9 cellular contexts compared by ENCODE assay signal in the genomic region with DNA sequence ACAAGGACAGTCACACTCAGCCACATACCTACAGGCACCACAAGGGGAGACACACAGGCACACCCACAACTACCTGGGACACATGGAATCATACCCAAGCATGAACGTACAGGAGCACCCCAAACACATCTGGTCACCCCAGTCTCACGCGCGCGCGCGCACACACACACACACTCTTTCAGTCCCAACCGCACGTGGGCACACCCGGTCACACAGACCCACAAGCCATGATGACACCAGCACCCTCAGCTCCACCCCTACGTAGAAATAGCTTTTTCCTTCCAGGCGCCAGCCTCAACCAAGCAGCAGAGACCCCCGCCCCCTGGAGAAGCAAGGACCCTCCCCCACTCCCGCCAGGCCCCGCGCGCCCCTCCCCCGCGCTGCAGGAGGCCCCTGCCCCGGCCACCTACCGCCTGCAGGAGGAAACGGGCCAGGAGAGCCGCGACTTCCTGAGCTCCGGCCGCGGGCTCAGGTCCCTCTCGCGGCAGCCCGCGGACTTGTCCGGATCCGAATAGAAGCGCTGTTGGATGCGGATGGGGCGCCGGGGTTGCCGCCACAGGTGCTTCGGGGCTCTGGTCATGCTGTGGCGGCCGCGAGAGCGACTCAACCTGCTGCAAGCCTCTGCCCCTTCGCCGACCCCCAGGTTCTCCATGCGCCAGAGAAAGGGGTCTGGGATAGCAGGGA. TPM values are rescaled to one million over a fixed set of nuclear protein-coding genes. Genes with fewer than 3 reads are reported as not detected.
DNase-seq lines count a peak whose midpoint lies in the region; ATAC-seq and TF ChIP-seq lines count a peak whose summit lies in the region.
"Had no signal": no experiment of that assay in that cellular context is flagged by ENCODE, and none has a peak within 500 bp of the region (broad histone marks: within the 10 kb centered on the region; RNA-seq: fewer than 3 reads in every experiment).

No MANE protein-coding gene starts in this region.

- CTCF ChIA-PET in WTC11 (lab: Charles Lee), result interaction anchor here (0.6 to 4.6 kb wide), 34 partner anchors 9 to 229 kb away, joined by 3 to 100 read pairs (median 7); partner anchors contain the start of genes ARRDC2, GDF15, JUND and MPV17L2

- TF ChIP-seq POLR2A in thyroid gland (IDR thresholded peaks at IDR 0.05) (no peak), erythroblast (IDR thresholded peaks at IDR 0.05; ENCODE audit: low read length) (no peak), vagina (IDR thresholded peaks at IDR 0.05) (no peak)

- H3K4me1 ChIP-seq in HUES6 (ENCODE audit: control insufficient read depth, insufficient read depth, low read length) (peaks cover 19% of the 10 kb centered on the region), thyroid gland (no peaks in the 10 kb centered on the region), vagina (no peaks in the 10 kb centered on the region)

- no peaks in the 10 kb centered on the region for H3K9me3 Mint-ChIP-seq in WTC11
- H3K9me3 Mint-ChIP-seq in activated T-cell treated with anti-CD3 and anti-CD28 coated beads, Interleukin-2, amount 50 U/mL, for 4 hours, result no peaks in the 10 kb centered on the region

- intact Hi-C loops in thyroid gland (cut with DNase I) (no loop called here), vagina (cut with DNase I) (no loop called here)

- TF ChIP-seq CTCF in WTC11 (IDR thresholded peaks at IDR 0.05) (no peak), thyroid gland (IDR thresholded peaks at IDR 0.05) (no peak), vagina (IDR thresholded peaks at IDR 0.05) (no peak)

- H3K9ac ChIP-seq in HUES6 (ENCODE audit: low read length), result peak overlapping the region; percentile 13
- H3K9ac ChIP-seq: KMS-11 had no signal

- H3K4me1 Mint-ChIP-seq in WTC11, result peaks cover 31% of the 10 kb centered on the region
- no peaks in the 10 kb centered on the region for H3K4me1 Mint-ChIP-seq in activated T-cell treated with anti-CD3 and anti-CD28 coated beads, Interleukin-2, amount 50 U/mL, for 4 hours (ENCODE audit: low read depth)

- peak overlapping the region; percentile 62 for H3K4me3 ChIP-seq in HUES6 (ENCODE audit: low read depth, low read length)
- H3K4me3 ChIP-seq in thyroid gland (replicated peaks in 1 of 3), result no peak overlapping the region
- no peak overlapping the region for H3K4me3 ChIP-seq in vagina

- peaks cover 13% of the 10 kb centered on the region for H3K27me3 Mint-ChIP-seq in WTC11 (ENCODE audit: low read depth)
- peaks cover 69% of the 10 kb centered on the region for H3K27me3 Mint-ChIP-seq in activated T-cell treated with anti-CD3 and anti-CD28 coated beads, Interleukin-2, amount 50 U/mL, for 4 hours (ENCODE audit: low read depth)

- peak overlapping the region; percentile 78 for H3K4me3 Mint-ChIP-seq in WTC11
- H3K4me3 Mint-ChIP-seq in activated T-cell treated with anti-CD3 and anti-CD28 coated beads, Interleukin-2, amount 50 U/mL, for 4 hours, result no peak overlapping the region

- no peak overlapping the region for H3K27ac ChIP-seq in HUES6 (ENCODE audit: low read depth, low read length)
- no peak overlapping the region for H3K27ac ChIP-seq in thyroid gland
- no peak overlapping the region for H3K27ac ChIP-seq in vagina
- H3K27ac ChIP-seq: KMS-11 had no signal

- H3K36me3 Mint-ChIP-seq in WTC11, result no peaks in the 10 kb centered on the region
- no peaks in the 10 kb centered on the region for H3K36me3 Mint-ChIP-seq in activated T-cell treated with anti-CD3 and anti-CD28 coated beads, Interleukin-2, amount 50 U/mL, for 4 hours (ENCODE audit: insufficient read depth)

- DNase-seq in DMS153 treated with DMSO at 0.1 percent for 48 hours (lab: John Stamatoyannopoulos, UW; ENCODE audit: unreplicated experiment) (peak; percentile 20), WTC11 (ENCODE audit: low spot score) (peak; percentile 81), left kidney (ENCODE audit: low read depth, low spot score) (peak; percentile 88), thyroid gland (no peak), erythroblast (lab: John Stamatoyannopoulos, UW) (no peak), vagina (ENCODE audit: extremely low spot score in 2 of 2) (no peak)
- no peak for DNase-seq in activated T-cell treated with anti-CD3 and anti-CD28 coated beads, Interleukin-2, amount 50 U/mL, for 4 hours

- H3K36me3 ChIP-seq in HUES6 (ENCODE audit: control insufficient read depth, insufficient read depth, low read length) (no peaks in the 10 kb centered on the region), thyroid gland (no peaks in the 10 kb centered on the region), vagina (no peaks in the 10 kb centered on the region)

- H3K9me3 ChIP-seq in HUES6 (ENCODE audit: control insufficient read depth, insufficient read depth, low read depth, low read length) (no peaks in the 10 kb centered on the region), thyroid gland (no peaks in the 10 kb centered on the region), vagina (peaks cover 6% of the 10 kb centered on the region)

- H3K27ac Mint-ChIP-seq in WTC11, result peak overlapping the region; percentile 95

- H3K27me3 ChIP-seq in HUES6 (ENCODE audit: control insufficient read depth, insufficient read depth, low read length), result peaks cover 5% of the 10 kb centered on the region; the same call in 1 of the 2 replicates
- peaks cover 10% of the 10 kb centered on the region for H3K27me3 ChIP-seq in thyroid gland
- peaks cover 5% of the 10 kb centered on the region for H3K27me3 ChIP-seq in vagina

- POLR2A ChIA-PET in WTC11 (lab: Charles Lee), result interaction anchor here (0.6 to 3.2 kb wide), 13 partner anchors 9 to 184 kb away, joined by 3 to 21 read pairs (median 5); partner anchors contain the start of genes JUND and RAB3A

- WGBS in thyroid gland, 2 donors, result 7 to 8% methylated on average over 26 to 29 of the region's 46 CpGs

- ATAC-seq in WTC11, result peak; percentile 73
- no peak for ATAC-seq in activated T-cell treated with anti-CD3 and anti-CD28 coated beads, Interleukin-2, amount 50 U/mL, for 4 hours

TF ChIP-seq in WTC11, 78 proteins besides CTCF, POLR2A, EP300 and RAD21:
- TF ChIP-seq ZNF423 (CRISPR knock-in tag; IDR thresholded peaks at IDR 0.05) (peak; percentile 30), ELF4 (CRISPR knock-in tag; IDR thresholded peaks at IDR 0.05; ENCODE audit: low read depth) (no peak), PRRX2 (CRISPR knock-in tag; IDR thresholded peaks at IDR 0.05) (no peak)

RNA-seq across cellular contexts. Expression of gene PDE4C, which starts 6.4 kb away (rescaled TPM):
- total RNA-seq in WTC11 (2021) (3.0 to 5.7 TPM (median 3.8 TPM) in 3 replicates), thyroid gland (1 to 10 TPM in 1 of 4 donors, under 1 TPM in 2, not detected in 1; 0.27 to 1.4 (median 0.92) TPM), vagina (0.98 TPM)
- not detected for total RNA-seq in activated T-cell treated with anti-CD3 and anti-CD28 coated beads, Interleukin-2, amount 50 U/mL, for 4 hours

RNA-seq across cellular contexts. Expression of gene RAB3A, which starts 28.8 kb away (rescaled TPM):
- total RNA-seq in WTC11 (2021) (12.2 to 14.7 TPM (median 14.6 TPM) in 3 replicates), thyroid gland (1 to 10 TPM in 2 of 4 donors, under 1 TPM in 1, not detected in 1; 0.40 to 2.5 (median 2.0) TPM), vagina (5.6 TPM)
- 1 to 10 TPM; 3.6 to 8.0 (median 6.6) TPM for total RNA-seq in activated T-cell treated with anti-CD3 and anti-CD28 coated beads, Interleukin-2, amount 50 U/mL, for 4 hours

RNA-seq across cellular contexts. Expression of gene MPV17L2, which starts 39.7 kb away (rescaled TPM):
- 26.3 to 29.8 TPM (median 28.0 TPM) in 3 replicates for total RNA-seq in WTC11 (2021)
- total RNA-seq in thyroid gland, result 10 to 100 TPM in 3 of 4 donors, 1 to 10 TPM in 1; 4.7 to 57.7 (median 29.3) TPM
- 10 to 100 TPM; 33.9 to 39.7 (median 35.7) TPM for total RNA-seq in activated T-cell treated with anti-CD3 and anti-CD28 coated beads, Interleukin-2, amount 50 U/mL, for 4 hours
- total RNA-seq in vagina, result 10.3 TPM

RNA-seq across cellular contexts. Expression of gene IQCN, which starts 41.6 kb away (rescaled TPM):
- total RNA-seq in WTC11 (2021), result 0.46 to 1.0 TPM (median 0.61 TPM) in 3 replicates
- 10 to 100 TPM in 1 of 4 donors, 1 to 10 TPM in 3; 5.7 to 17.0 (median 8.9) TPM for total RNA-seq in thyroid gland
- under 1 TPM; 0.35 to 0.42 (median 0.38) TPM for total RNA-seq in activated T-cell treated with anti-CD3 and anti-CD28 coated beads, Interleukin-2, amount 50 U/mL, for 4 hours
- total RNA-seq in vagina, result 4.4 TPM

RNA-seq across cellular contexts. Expression of gene JUND, which starts 48.7 kb away (rescaled TPM):
- total RNA-seq in WTC11 (2021) (121 to 137 TPM (median 133 TPM) in 3 replicates), thyroid gland (100 to 1,000 TPM; 193 to 394 (median 316) TPM), vagina (531 TPM)
- total RNA-seq in activated T-cell treated with anti-CD3 and anti-CD28 coated beads, Interleukin-2, amount 50 U/mL, for 4 hours, result 100 to 1,000 TPM; 232 to 244 (median 242) TPM

Comparison
In these comparisons a context has a peak if more than half of its experiments do, and no peak if none do; other contexts are left out.
1. DNase-seq: peak in DMS153 treated with DMSO at 0.1 percent for 48 hours (single experiment), WTC11 (single experiment) and left kidney (single experiment); none in thyroid gland (0 of 2), erythroblast (0 of 2), activated T-cell treated with anti-CD3 and anti-CD28 coated beads, Interleukin-2, amount 50 U/mL, for 4 hours (single experiment) and vagina (0 of 2).